8 cellular contexts compared by ENCODE assay signal in genomic region chr2:172096661-172097547, GRCh38. TPM values are rescaled to one million over a fixed set of nuclear protein-coding genes. Genes with fewer than 3 reads are reported as not detected.
DNase-seq lines count a peak whose midpoint lies in the region; ATAC-seq and TF ChIP-seq lines count a peak whose summit lies in the region.

No MANE protein-coding gene starts in this region.

- no peak for DNase-seq in stimulated activated naive CD8-positive, alpha-beta T cell treated with anti-CD3 and anti-CD28 coated beads, Interleukin-15, Interleukin-2, amounts not matched to agents 100 U/mL and 50 U/mL, for 24 hours
- DNase-seq in NCI-H69 (lab: John Stamatoyannopoulos, UW) = peak; percentile 65
- peak in 1 of 2 donors; percentile 11 for DNase-seq in central memory CD8-positive, alpha-beta T cell (ENCODE audit: low spot score in 2 of 2)
- DNase-seq in mesothelial cell of epicardium (ENCODE audit: low spot score in 2 of 2, unreplicated experiment in 2 of 2) = peak; percentile 57 to 80

- H3K27me3 Mint-ChIP-seq in stimulated activated naive CD8-positive, alpha-beta T cell treated with anti-CD3 and anti-CD28 coated beads, Interleukin-15, Interleukin-2, amounts not matched to agents 100 ng/mL and 50 ng/mL, for 24 hours = peaks cover 69% of the 10 kb centered on the region
- H3K27me3 Mint-ChIP-seq in central memory CD8-positive, alpha-beta T cell = peaks cover 84% of the 10 kb centered on the region
- peaks cover 75% of the 10 kb centered on the region for H3K27me3 Mint-ChIP-seq in mesothelial cell of epicardium (ENCODE audit: low read depth)

- peaks cover 5% of the 10 kb centered on the region for H3K36me3 Mint-ChIP-seq in stimulated activated naive CD8-positive, alpha-beta T cell treated with anti-CD3 and anti-CD28 coated beads, Interleukin-15, Interleukin-2, amounts not matched to agents 100 ng/mL and 50 ng/mL, for 24 hours (ENCODE audit: low read depth)
- peaks cover 26% of the 10 kb centered on the region for H3K36me3 Mint-ChIP-seq in central memory CD8-positive, alpha-beta T cell (ENCODE audit: insufficient read depth)
- H3K36me3 Mint-ChIP-seq in mesothelial cell of epicardium = no peaks in the 10 kb centered on the region

- no peaks in the 10 kb centered on the region for H3K9me3 Mint-ChIP-seq in stimulated activated naive CD8-positive, alpha-beta T cell treated with anti-CD3 and anti-CD28 coated beads, Interleukin-15, Interleukin-2, amounts not matched to agents 100 ng/mL and 50 ng/mL, for 24 hours
- no peaks in the 10 kb centered on the region for H3K9me3 Mint-ChIP-seq in central memory CD8-positive, alpha-beta T cell
- H3K9me3 Mint-ChIP-seq in mesothelial cell of epicardium = no peaks in the 10 kb centered on the region

- TF ChIP-seq CTCF in mesothelial cell of epicardium (IDR thresholded peaks at IDR 0.05; ENCODE audit: unreplicated experiment) = no peak

- H3K4me3 Mint-ChIP-seq in stimulated activated naive CD8-positive, alpha-beta T cell treated with anti-CD3 and anti-CD28 coated beads, Interleukin-15, Interleukin-2, amounts not matched to agents 100 ng/mL and 50 ng/mL, for 24 hours = peak overlapping the region; percentile 56
- H3K4me3 Mint-ChIP-seq in central memory CD8-positive, alpha-beta T cell = peak overlapping the region; percentile 54
- peak overlapping the region; percentile 70 for H3K4me3 Mint-ChIP-seq in mesothelial cell of epicardium

- no peak for ATAC-seq in stimulated activated naive CD8-positive, alpha-beta T cell treated with anti-CD3 and anti-CD28 coated beads, Interleukin-15, Interleukin-2, amounts not matched to agents 100 U/mL and 50 U/mL, for 24 hours
- ATAC-seq in central memory CD8-positive, alpha-beta T cell (replicated peaks; ENCODE audit: extremely low read depth, poor library complexity, severe bottlenecking) = no peak
- ATAC-seq in HG03159 (IDR thresholded peaks at IDR 0.05; ENCODE audit: unreplicated experiment) = no peak
- ATAC-seq in GM18858 (IDR thresholded peaks at IDR 0.05; ENCODE audit: unreplicated experiment) = no peak
- ATAC-seq in GM18909 (IDR thresholded peaks at IDR 0.05; ENCODE audit: poor library complexity, unreplicated experiment) = no peak

- no peak overlapping the region for H3K27ac Mint-ChIP-seq in stimulated activated naive CD8-positive, alpha-beta T cell treated with anti-CD3 and anti-CD28 coated beads, Interleukin-15, Interleukin-2, amounts not matched to agents 100 ng/mL and 50 ng/mL, for 24 hours
- H3K27ac Mint-ChIP-seq in central memory CD8-positive, alpha-beta T cell (ENCODE audit: low read depth) = peak overlapping the region; percentile 44
- H3K27ac Mint-ChIP-seq in mesothelial cell of epicardium = peak overlapping the region; percentile 95

- peaks cover 72% of the 10 kb centered on the region for H3K4me1 Mint-ChIP-seq in stimulated activated naive CD8-positive, alpha-beta T cell treated with anti-CD3 and anti-CD28 coated beads, Interleukin-15, Interleukin-2, amounts not matched to agents 100 ng/mL and 50 ng/mL, for 24 hours (ENCODE audit: low read depth)
- H3K4me1 Mint-ChIP-seq in central memory CD8-positive, alpha-beta T cell = peaks cover 48% of the 10 kb centered on the region
- H3K4me1 Mint-ChIP-seq in mesothelial cell of epicardium = peaks cover 59% of the 10 kb centered on the region

RNA-seq across cellular contexts. Expression of gene DLX2, which starts 5.8 kb away (rescaled TPM):
- total RNA-seq in mesothelial cell of epicardium = 9.7 to 11.8 TPM (median 10.7 TPM) in 3 replicates

RNA-seq across cellular contexts. Expression of gene DLX1, which starts 11.6 kb away (rescaled TPM):
- total RNA-seq in mesothelial cell of epicardium = 5.1 to 5.9 TPM (median 5.1 TPM) in 3 replicates
